Comparison of ENCODE assay signal across 25 cellular contexts in genomic region chr3:31600435-31600834, GRCh38.
"Had no signal": no experiment of that assay in that cellular context is flagged by ENCODE, and none has a peak within 500 bp of the region (broad histone marks: within the 10 kb centered on the region; RNA-seq: fewer than 3 reads in every experiment).

No MANE protein-coding gene starts in this region.

- FAIRE-seq: urothelium cell line had no signal

- DNase-seq: hypothalamus; immature natural killer cell; islet precursor cell; left ventricle myocardium inferior; mesendoderm; naive thymus-derived CD4-positive, alpha-beta T cell; ovary; spleen; stimulated activated CD4-positive, alpha-beta T cell treated with anti-CD3 and anti-CD28 coated beads, Interleukin-4, amount 100 ng/mL, for 24 hours; stimulated activated naive CD4-positive, alpha-beta T cell; tibial artery; trophoblast cell; upper lobe of right lung had no signal

- H3K27me3 Mint-ChIP-seq: naive thymus-derived CD4-positive, alpha-beta T cell; natural killer cell treated with Interleukin-12 subunit alpha and Interleukin-12 subunit beta and Interleukin-15 and Interleukin-18, amount 100 ng/mL, for 72 hours; progenitor cell of endocrine pancreas; stimulated activated naive CD8-positive, alpha-beta T cell treated with anti-CD3 and anti-CD28 coated beads, Interleukin-15, Interleukin-2, amounts not matched to agents 100 ng/mL and 50 ng/mL, for 24 hours had no signal

- H3K36me3 ChIP-seq: ovary, right atrium auricular region, thoracic aorta had no signal

- H3K27ac Mint-ChIP-seq: mesothelial cell of epicardium; natural killer cell treated with Interleukin-12 subunit alpha and Interleukin-12 subunit beta and Interleukin-15 and Interleukin-18, amount 100 ng/mL, for 72 hours; progenitor cell of endocrine pancreas; stimulated activated effector memory CD8-positive, alpha-beta T cell treated with anti-CD3 and anti-CD28 coated beads, Interleukin-12 subunit alpha, Interleukin-12 subunit beta, amount 100 ng/mL, for 72 hours; stimulated activated naive CD8-positive, alpha-beta T cell treated with anti-CD3 and anti-CD28 coated beads, Interleukin-15, Interleukin-2, amounts not matched to agents 100 ng/mL and 50 ng/mL, for 24 hours had no signal

- H3K4me3 ChIP-seq: left ventricle myocardium inferior, lung, ovary, right atrium auricular region, skin epidermis, spleen, suprapubic skin, thoracic aorta, tibial artery, upper lobe of right lung had no signal

- H3K27ac ChIP-seq: left ventricle myocardium inferior, ovary, right atrium auricular region, skin epidermis, spleen, suprapubic skin, thoracic aorta, tibial artery, upper lobe of right lung had no signal

- H3K4me3 Mint-ChIP-seq: immature natural killer cell; mesothelial cell of epicardium; naive thymus-derived CD4-positive, alpha-beta T cell; natural killer cell treated with Interleukin-12 subunit alpha and Interleukin-12 subunit beta and Interleukin-15 and Interleukin-18, amount 100 ng/mL, for 72 hours; stimulated activated effector memory CD8-positive, alpha-beta T cell treated with anti-CD3 and anti-CD28 coated beads, Interleukin-12 subunit alpha, Interleukin-12 subunit beta, amount 100 ng/mL, for 72 hours; stimulated activated naive CD8-positive, alpha-beta T cell treated with anti-CD3 and anti-CD28 coated beads, Interleukin-15, Interleukin-2, amounts not matched to agents 100 ng/mL and 50 ng/mL, for 24 hours had no signal

- H3K9me3 ChIP-seq: left ventricle myocardium inferior, ovary, right atrium auricular region, suprapubic skin, thoracic aorta, tibial artery, upper lobe of right lung had no signal

- ATAC-seq: naive thymus-derived CD4-positive, alpha-beta T cell; natural killer cell treated with Interleukin-12 subunit alpha and Interleukin-12 subunit beta and Interleukin-15 and Interleukin-18, amount 100 ng/mL, for 72 hours; sciatic nerve; stimulated activated effector memory CD8-positive, alpha-beta T cell treated with anti-CD3 and anti-CD28 coated beads, Interleukin-12 subunit alpha, Interleukin-12 subunit beta, amount 100 ng/mL, for 72 hours; upper lobe of right lung had no signal

- H3K27me3 ChIP-seq: ovary, right atrium auricular region, spleen, suprapubic skin, tibial artery, upper lobe of right lung had no signal
